1 cellular context compared by ENCODE assay signal in the genomic region with DNA sequence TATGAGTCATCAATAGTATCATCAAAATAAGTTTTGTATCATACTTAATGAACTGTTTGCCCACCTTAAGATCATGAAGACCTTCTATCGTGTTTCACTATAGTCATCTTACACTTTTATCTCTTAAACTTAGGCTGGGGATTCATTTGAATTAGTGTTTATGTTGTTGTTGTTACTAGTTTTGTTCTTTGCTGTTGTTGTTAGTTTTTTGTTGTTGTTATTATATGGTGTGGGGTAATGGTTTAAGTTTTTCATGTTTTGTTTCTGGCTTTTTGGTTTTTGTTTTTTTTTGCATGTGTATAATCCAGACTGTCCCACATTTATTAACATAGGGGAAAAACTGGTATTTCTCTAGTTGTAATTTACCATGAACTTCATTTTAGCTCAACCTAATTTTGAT.
TF ChIP-seq lines count a peak whose summit lies in the region.

No MANE protein-coding gene starts in this region.

TF ChIP-seq in K562, 482 proteins besides CTCF, POLR2A, EP300 and RAD21 (continued from another document):
- TF ChIP-seq, protein P1, sequence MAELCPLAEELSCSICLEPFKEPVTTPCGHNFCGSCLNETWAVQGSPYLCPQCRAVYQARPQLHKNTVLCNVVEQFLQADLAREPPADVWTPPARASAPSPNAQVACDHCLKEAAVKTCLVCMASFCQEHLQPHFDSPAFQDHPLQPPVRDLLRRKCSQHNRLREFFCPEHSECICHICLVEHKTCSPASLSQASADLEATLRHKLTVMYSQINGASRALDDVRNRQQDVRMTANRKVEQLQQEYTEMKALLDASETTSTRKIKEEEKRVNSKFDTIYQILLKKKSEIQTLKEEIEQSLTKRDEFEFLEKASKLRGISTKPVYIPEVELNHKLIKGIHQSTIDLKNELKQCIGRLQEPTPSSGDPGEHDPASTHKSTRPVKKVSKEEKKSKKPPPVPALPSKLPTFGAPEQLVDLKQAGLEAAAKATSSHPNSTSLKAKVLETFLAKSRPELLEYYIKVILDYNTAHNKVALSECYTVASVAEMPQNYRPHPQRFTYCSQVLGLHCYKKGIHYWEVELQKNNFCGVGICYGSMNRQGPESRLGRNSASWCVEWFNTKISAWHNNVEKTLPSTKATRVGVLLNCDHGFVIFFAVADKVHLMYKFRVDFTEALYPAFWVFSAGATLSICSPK (IDR thresholded peaks at IDR 0.05; ENCODE audit: borderline replicate concordance), result no peak
- TF ChIP-seq, protein P2, sequence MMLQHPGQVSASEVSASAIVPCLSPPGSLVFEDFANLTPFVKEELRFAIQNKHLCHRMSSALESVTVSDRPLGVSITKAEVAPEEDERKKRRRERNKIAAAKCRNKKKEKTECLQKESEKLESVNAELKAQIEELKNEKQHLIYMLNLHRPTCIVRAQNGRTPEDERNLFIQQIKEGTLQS (IDR thresholded peaks at IDR 0.05), result peak; percentile 68; the same call in 1 of the 2 replicates
- TF ChIP-seq, protein P2 (CRISPR knock-in tag; conservative IDR thresholded peaks at IDR 0.05), result no peak
- TF ChIP-seq SREBF2 (CRISPR knock-in tag; IDR thresholded peaks at IDR 0.05) (no peak), SREBF1 (IDR thresholded peaks at IDR 0.05; ENCODE audit: borderline replicate concordance, low read depth, low read length) (no peak)
